ENCODE assay signal across 28 cellular contexts in genomic region chr6:158402184-158402583, GRCh38.
"Had no signal": no experiment of that assay in that cellular context is flagged by ENCODE, and none has a peak within 500 bp of the region (broad histone marks: within the 10 kb centered on the region; RNA-seq: fewer than 3 reads in every experiment).

No MANE protein-coding gene starts in this region.

- H3K4me3 Mint-ChIP-seq: activated CD8-positive, alpha-beta T cell treated with anti-CD3 and anti-CD28 coated beads for 36 hours; activated naive CD4-positive, alpha-beta T cell treated with anti-CD3 and anti-CD28 coated beads, Interleukin-2, amount 50 U/mL, for 24 hours; activated T-cell treated with anti-CD3 and anti-CD28 coated beads, Interleukin-2, amount 50 U/mL, for 72 hours; brain; T-cell had no signal

- H3K27me3 Mint-ChIP-seq: activated CD8-positive, alpha-beta T cell treated with anti-CD3 and anti-CD28 coated beads for 36 hours; activated naive CD4-positive, alpha-beta T cell treated with anti-CD3 and anti-CD28 coated beads, Interleukin-2, amount 50 U/mL, for 24 hours; brain; T-cell had no signal

- DNase-seq: activated CD4-positive, alpha-beta T cell treated with anti-CD3 and anti-CD28 coated beads for 4 hours; activated CD8-positive, alpha-beta memory T cell treated with anti-CD3 and anti-CD28 coated beads, Interleukin-2, amount 50 U/mL, for 4 hours; activated CD8-positive, alpha-beta T cell treated with anti-CD3 and anti-CD28 coated beads for 36 hours; activated T-cell treated with anti-CD3 and anti-CD28 coated beads, Interleukin-2, amount 50 U/mL, for 72 hours; amygdala; MG63; MV-4-11; NCI-H1092 treated with DMSO at 0.1 percent for 48 hours; NCI-H1417 treated with DMSO at 0.1 percent for 48 hours; NCI-H1694; NCI-H2029; NCI-H2107; NCI-H2171 treated with DMSO at 0.1 percent for 48 hours; NCI-H345; NCI-H510A; NCI-H526 treated with DMSO at 0.1 percent for 48 hours; NCI-H82; OCI-M1; Peyer's patch; Right ventricle myocardium superior; SJCRH30; T-cell; T-helper 2 cell; T1000 had no signal

- H3K9me3 ChIP-seq: MG63, Peyer's patch, SJCRH30 had no signal

- H3K27ac ChIP-seq: Peyer's patch, RWPE1, SJCRH30 had no signal

- H3K4me3 ChIP-seq: MG63, Peyer's patch, SJCRH30 had no signal

- H3K9me3 Mint-ChIP-seq: activated CD8-positive, alpha-beta T cell treated with anti-CD3 and anti-CD28 coated beads for 36 hours; activated naive CD4-positive, alpha-beta T cell treated with anti-CD3 and anti-CD28 coated beads, Interleukin-2, amount 50 U/mL, for 24 hours; activated T-cell treated with anti-CD3 and anti-CD28 coated beads, Interleukin-2, amount 50 U/mL, for 72 hours; activated T-helper 2 cell treated with anti-CD3 and anti-CD28 coated beads, Interferon-gamma antibody, Interleukin-2, Interleukin-4, amounts not matched to agents 10 μg/mL and 5 μg/mL and 100 μg/mL, durations not matched to agents 14 hours and 24 hours and 36 hours; T-cell had no signal

- H3K27ac Mint-ChIP-seq: activated CD8-positive, alpha-beta T cell treated with anti-CD3 and anti-CD28 coated beads for 36 hours; activated naive CD4-positive, alpha-beta T cell treated with anti-CD3 and anti-CD28 coated beads, Interleukin-2, amount 50 U/mL, for 24 hours; activated T-cell treated with anti-CD3 and anti-CD28 coated beads, Interleukin-2, amount 50 U/mL, for 72 hours; activated T-helper 2 cell treated with anti-CD3 and anti-CD28 coated beads, Interferon-gamma antibody, Interleukin-2, Interleukin-4, amounts not matched to agents 10 μg/mL and 5 μg/mL and 100 μg/mL, durations not matched to agents 14 hours and 24 hours and 36 hours; T-cell had no signal

- H3K36me3 ChIP-seq: MG63, Peyer's patch, SJCRH30 had no signal

- H3K27me3 ChIP-seq: MG63, Peyer's patch, SJCRH30 had no signal

- H3K4me1 ChIP-seq: Peyer's patch had no signal
